Comparison of ENCODE assay signal across 11 cellular contexts in genomic region chr11:15629690-15630321, GRCh38.
DNase-seq lines count a peak whose midpoint lies in the region; ATAC-seq and TF ChIP-seq lines count a peak whose summit lies in the region.
"Had no signal": no experiment of that assay in that cellular context is flagged by ENCODE, and none has a peak within 500 bp of the region (broad histone marks: within the 10 kb centered on the region; RNA-seq: fewer than 3 reads in every experiment).

No MANE protein-coding gene starts in this region.

- peak; percentile 2 to 6 for DNase-seq in activated T-cell treated with anti-CD3 and anti-CD28 coated beads, Interleukin-2, amount 50 U/mL, for 72 hours
- DNase-seq in activated T-cell treated with anti-CD3 and anti-CD28 coated beads, Interleukin-2, amount 50 U/mL, for 1 hour: no peak
- DNase-seq in NCI-H774 (lab: John Stamatoyannopoulos, UW) (peak; percentile 32), posterior vena cava (ENCODE audit: low spot score) (no peak), NCI-H526 treated with DMSO at 0.1 percent for 48 hours (lab: John Stamatoyannopoulos, UW) (no peak)
- no peak for DNase-seq in stimulated activated naive B cell treated with anti-CD40 and anti-IgM and Interleukin-4, amounts not matched to agents 10 μg/mL and 1 μg/mL and 100 μg/mL, for 72 hours

- no peaks in the 10 kb centered on the region for H3K4me1 Mint-ChIP-seq in activated T-cell treated with anti-CD3 and anti-CD28 coated beads, Interleukin-2, amount 50 U/mL, for 72 hours (ENCODE audit: low read depth)
- H3K4me1 Mint-ChIP-seq in stimulated activated naive B cell treated with anti-CD40 and anti-IgM and Interleukin-4, amounts not matched to agents 10 μg/mL and 1 μg/mL and 100 μg/mL, for 72 hours: no peaks in the 10 kb centered on the region

- H3K27me3 Mint-ChIP-seq in activated T-cell treated with anti-CD3 and anti-CD28 coated beads, Interleukin-2, amount 50 U/mL, for 72 hours (ENCODE audit: low read depth): peaks cover 10% of the 10 kb centered on the region
- no peaks in the 10 kb centered on the region for H3K27me3 Mint-ChIP-seq in stimulated activated naive B cell treated with anti-CD40 and anti-IgM and Interleukin-4, amounts not matched to agents 10 μg/mL and 1 μg/mL and 100 μg/mL, for 72 hours

- H3K9me3 Mint-ChIP-seq in activated T-cell treated with anti-CD3 and anti-CD28 coated beads, Interleukin-2, amount 50 U/mL, for 72 hours: peaks cover 0 to 2% of the 10 kb centered on the region in 2 donors
- H3K9me3 Mint-ChIP-seq in stimulated activated naive B cell treated with anti-CD40 and anti-IgM and Interleukin-4, amounts not matched to agents 10 μg/mL and 1 μg/mL and 100 μg/mL, for 72 hours: peaks cover 0 to 2% of the 10 kb centered on the region in 2 donors
- H3K9me3 Mint-ChIP-seq: T-helper 1 cell treated with Interleukin-12 subunit alpha and Interleukin-12 subunit beta and Interleukin-4 antibody, amounts not matched to agents 30 μg/mL and 1 μg/mL, for 36 hours had no signal

- intact Hi-C loops in posterior vena cava (cut with DNase I): no loop called here

- H3K27me3 ChIP-seq in gastroesophageal sphincter: no peaks in the 10 kb centered on the region
- H3K27me3 ChIP-seq: tibial artery had no signal

- TF ChIP-seq EP300 in gastroesophageal sphincter (IDR thresholded peaks at IDR 0.05): no peak

- WGBS in gastroesophageal sphincter (ENCODE audit: low coverage in 1 of 2), 2 donors: 66 to 85% methylated on average over 5 to 6 of the region's 6 CpGs

- no peak overlapping the region for H3K4me3 ChIP-seq in gastroesophageal sphincter
- H3K4me3 ChIP-seq: prostate gland, tibial artery had no signal

- TF ChIP-seq POLR2A in gastroesophageal sphincter (IDR thresholded peaks at IDR 0.05): no peak

- no peak overlapping the region for H3K4me3 Mint-ChIP-seq in activated T-cell treated with anti-CD3 and anti-CD28 coated beads, Interleukin-2, amount 50 U/mL, for 72 hours
- no peak overlapping the region for H3K4me3 Mint-ChIP-seq in stimulated activated naive B cell treated with anti-CD40 and anti-IgM and Interleukin-4, amounts not matched to agents 10 μg/mL and 1 μg/mL and 100 μg/mL, for 72 hours
- H3K4me3 Mint-ChIP-seq: T-helper 1 cell treated with Interleukin-12 subunit alpha and Interleukin-12 subunit beta and Interleukin-4 antibody, amounts not matched to agents 30 μg/mL and 1 μg/mL, for 36 hours had no signal

- H3K27ac Mint-ChIP-seq in activated T-cell treated with anti-CD3 and anti-CD28 coated beads, Interleukin-2, amount 50 U/mL, for 72 hours: no peak overlapping the region
- no peak overlapping the region for H3K27ac Mint-ChIP-seq in stimulated activated naive B cell treated with anti-CD40 and anti-IgM and Interleukin-4, amounts not matched to agents 10 μg/mL and 1 μg/mL and 100 μg/mL, for 72 hours
- H3K27ac Mint-ChIP-seq: T-helper 1 cell treated with Interleukin-12 subunit alpha and Interleukin-12 subunit beta and Interleukin-4 antibody, amounts not matched to agents 30 μg/mL and 1 μg/mL, for 36 hours had no signal

- H3K36me3 ChIP-seq in gastroesophageal sphincter: no peaks in the 10 kb centered on the region
- H3K36me3 ChIP-seq: prostate gland, tibial artery had no signal

- no peaks in the 10 kb centered on the region for H3K4me1 ChIP-seq in gastroesophageal sphincter
- H3K4me1 ChIP-seq: prostate gland, tibial artery had no signal

- no peak for TF ChIP-seq CTCF in gastroesophageal sphincter (IDR thresholded peaks at IDR 0.05)

- no peak for ATAC-seq in activated T-cell treated with anti-CD3 and anti-CD28 coated beads, Interleukin-2, amount 50 U/mL, for 72 hours (replicated peaks in 1 of 2)
- ATAC-seq in esophagus mucosa (peak; percentile 69), gastroesophageal sphincter (no peak)
- peak; percentile 25 to 46 for ATAC-seq in stimulated activated naive B cell treated with anti-CD40 and anti-IgM and Interleukin-4, amounts not matched to agents 10 μg/mL and 1 μg/mL and 100 μg/mL, for 72 hours (replicated peaks)

- H3K9me3 ChIP-seq in gastroesophageal sphincter: no peaks in the 10 kb centered on the region
- H3K9me3 ChIP-seq: prostate gland, tibial artery had no signal

- no peaks in the 10 kb centered on the region for H3K36me3 Mint-ChIP-seq in activated T-cell treated with anti-CD3 and anti-CD28 coated beads, Interleukin-2, amount 50 U/mL, for 72 hours (ENCODE audit: insufficient read depth in 2 of 2)
- H3K36me3 Mint-ChIP-seq in stimulated activated naive B cell treated with anti-CD40 and anti-IgM and Interleukin-4, amounts not matched to agents 10 μg/mL and 1 μg/mL and 100 μg/mL, for 72 hours: no peaks in the 10 kb centered on the region

- H3K27ac ChIP-seq in gastroesophageal sphincter: no peak overlapping the region
- H3K27ac ChIP-seq: prostate gland, tibial artery had no signal

Comparison
In these comparisons a context has a peak if more than half of its experiments do, and no peak if none do; other contexts are left out.
1. DNase-seq: peak in activated T-cell treated with anti-CD3 and anti-CD28 coated beads, Interleukin-2, amount 50 U/mL, for 72 hours (2 of 2) and NCI-H774 (single experiment); none in activated T-cell treated with anti-CD3 and anti-CD28 coated beads, Interleukin-2, amount 50 U/mL, for 1 hour (single experiment), stimulated activated naive B cell treated with anti-CD40 and anti-IgM and Interleukin-4, amounts not matched to agents 10 μg/mL and 1 μg/mL and 100 μg/mL, for 72 hours (single experiment), posterior vena cava (single experiment) and NCI-H526 treated with DMSO at 0.1 percent for 48 hours (single experiment).
2. ATAC-seq: peak in esophagus mucosa (single experiment) and stimulated activated naive B cell treated with anti-CD40 and anti-IgM and Interleukin-4, amounts not matched to agents 10 μg/mL and 1 μg/mL and 100 μg/mL, for 72 hours (2 of 2); none in activated T-cell treated with anti-CD3 and anti-CD28 coated beads, Interleukin-2, amount 50 U/mL, for 72 hours (0 of 2) and gastroesophageal sphincter (single experiment).